Comparison of ENCODE assay signal across 29 cellular contexts in the genomic region with DNA sequence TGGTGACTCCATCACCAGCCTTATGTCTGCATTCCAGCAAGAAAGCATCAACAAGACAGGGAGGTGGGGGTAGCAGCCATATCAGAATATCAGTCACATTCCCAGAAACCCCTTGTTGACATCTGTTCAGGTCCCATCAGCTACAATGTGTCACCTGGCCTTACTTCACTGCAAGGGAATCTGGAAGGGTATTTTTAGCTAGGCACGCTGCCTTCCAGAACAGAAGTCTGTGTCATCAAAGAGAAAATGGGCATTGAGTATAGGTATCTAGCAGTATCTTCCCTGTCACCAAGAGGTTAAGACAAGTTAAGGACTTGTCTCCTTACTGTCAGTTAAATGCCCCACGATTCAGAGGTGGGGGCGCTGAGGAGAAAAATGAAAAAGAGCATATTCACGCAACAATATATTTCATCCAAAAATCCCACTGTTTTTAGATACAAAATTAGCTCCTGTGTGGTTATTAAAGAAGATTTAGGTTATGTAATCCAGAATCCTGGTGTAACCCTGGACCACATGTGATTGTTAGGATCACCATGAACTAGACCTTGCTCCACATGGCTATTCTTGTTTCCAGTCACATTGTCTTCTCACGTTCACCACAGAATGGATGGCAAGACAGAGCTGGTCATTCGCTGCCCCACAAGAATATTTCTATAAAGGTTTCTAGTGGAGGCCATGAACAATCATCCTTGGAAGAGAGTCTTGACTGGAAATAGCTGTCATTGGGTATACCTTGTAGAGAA.
"Had no signal": no experiment of that assay in that cellular context is flagged by ENCODE, and none has a peak within 500 bp of the region (broad histone marks: within the 10 kb centered on the region; RNA-seq: fewer than 3 reads in every experiment).

No MANE protein-coding gene starts in this region.

- FAIRE-seq: endometrium, endothelial cell of umbilical vein, frontal cortex had no signal

- H3K36me3 ChIP-seq: adrenal gland, breast epithelium, cardiac muscle cell, colonic mucosa, esophagus squamous epithelium had no signal

- H3K27ac ChIP-seq: adrenal gland, breast epithelium, cardiac muscle cell, colonic mucosa, epithelial cell of prostate, esophagus squamous epithelium had no signal

- DNase-seq: activated CD4-positive, alpha-beta memory T cell treated with anti-CD3 and anti-CD28 coated beads for 36 hours; activated CD4-positive, alpha-beta T cell treated with anti-CD3 and anti-CD28 coated beads for 36 hours; activated CD4-positive, alpha-beta T cell treated with anti-CD3 and anti-CD28 coated beads, Interleukin-2, amount 10 ng/mL, durations not matched to agents 24 days and 14 days; activated CD4-positive, CD25-positive, alpha-beta regulatory T cell; activated CD4-positive, CD25-positive, alpha-beta regulatory T cell treated with anti-CD3 and anti-CD28 coated beads, Interleukin-2, amount 50 U/mL, for 72 hours; activated CD8-positive, alpha-beta memory T cell treated with anti-CD3 and anti-CD28 coated beads, Interleukin-2, amount 10 ng/mL, durations not matched to agents 7 days and 5 days; activated CD8-positive, alpha-beta memory T cell treated with anti-CD3 and anti-CD28 coated beads, Interleukin-2, amount 50 U/mL, for 4 hours; activated CD8-positive, alpha-beta T cell treated with anti-CD3 and anti-CD28 coated beads, Interleukin-2, amount 10 ng/mL, durations not matched to agents 7 days and 5 days; activated effector memory CD4-positive, alpha-beta T cell treated with anti-CD3 and anti-CD28 coated beads, Interleukin-2, amount 50 U/mL, for 16 hours; activated naive CD4-positive, alpha-beta T cell treated with anti-CD3 and anti-CD28 coated beads for 36 hours; activated naive CD8-positive, alpha-beta T cell treated with anti-CD3 and anti-CD28 coated beads for 36 hours; activated naive CD8-positive, alpha-beta T cell treated with anti-CD3 and anti-CD28 coated beads, Interleukin-2, amount 50 U/mL, for 24 hours; activated T-cell treated with anti-CD3 and anti-CD28 coated beads, Interleukin-2, amount 50 U/mL, for 1 hour; activated T-cell treated with anti-CD3 and anti-CD28 coated beads, Interleukin-2, amount 50 U/mL, for 48 hours; adrenal gland; amygdala; aorta; central memory CD4-positive, alpha-beta T cell; cerebellar nuclear complex; colonic mucosa; effector CD8-positive, alpha-beta T cell; esophagus squamous epithelium; T-helper 2 cell had no signal

- H3K4me1 ChIP-seq: adrenal gland, breast epithelium, colonic mucosa, esophagus squamous epithelium had no signal

- H3K9me3 ChIP-seq: adrenal gland, colonic mucosa, esophagus squamous epithelium had no signal

- ATAC-seq: activated CD4-positive, alpha-beta T cell treated with anti-CD3 and anti-CD28 coated beads for 36 hours; activated CD8-positive, alpha-beta memory T cell treated with anti-CD3 and anti-CD28 coated beads, Interleukin-2, amount 10 ng/mL, durations not matched to agents 7 days and 5 days; activated CD8-positive, alpha-beta T cell treated with anti-CD3 and anti-CD28 coated beads, Interleukin-2, amount 10 ng/mL, durations not matched to agents 7 days and 5 days; activated naive CD8-positive, alpha-beta T cell treated with anti-CD3 and anti-CD28 coated beads, Interleukin-2, amount 50 U/mL, for 24 hours had no signal

- H3K27me3 ChIP-seq: cardiac muscle cell, colonic mucosa, esophagus squamous epithelium had no signal

- H3K4me3 ChIP-seq: adrenal gland, breast epithelium, cardiac muscle cell, colonic mucosa, esophagus squamous epithelium had no signal
